18 cellular contexts compared by ENCODE assay signal in the genomic region with DNA sequence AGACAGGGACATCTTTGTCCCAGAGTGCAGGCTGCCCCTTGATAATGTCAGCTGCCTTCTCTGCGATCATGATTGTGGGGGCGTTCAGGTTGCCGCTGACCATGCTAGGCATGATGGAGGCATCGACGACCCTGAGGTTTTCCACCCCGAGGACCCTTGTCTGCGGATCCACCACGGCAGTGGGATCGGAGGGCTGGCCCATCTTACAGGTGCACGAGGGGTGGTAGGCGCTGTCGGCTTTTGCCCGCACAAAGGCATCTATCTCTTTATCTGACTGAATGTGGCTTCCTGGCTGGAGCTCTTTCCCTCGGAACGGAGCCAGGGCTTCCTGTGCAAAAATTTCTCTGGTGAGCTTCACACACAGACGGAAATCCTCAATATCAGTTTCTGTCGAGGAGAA. TPM values are rescaled to one million over a fixed set of nuclear protein-coding genes. Genes with fewer than 3 reads are reported as not detected.
"Had no signal": no experiment of that assay in that cellular context is flagged by ENCODE, and none has a peak within 500 bp of the region (broad histone marks: within the 10 kb centered on the region; RNA-seq: fewer than 3 reads in every experiment).

No MANE protein-coding gene starts in this region.

- H3K27me3 ChIP-seq: esophagus muscularis mucosa, transverse colon had no signal

- H3K9me3 ChIP-seq: esophagus muscularis mucosa, psoas muscle, transverse colon had no signal

- DNase-seq: activated B cell treated with CpG ODN at 0.5 μM for 24 hours; activated CD4-positive, alpha-beta T cell treated with anti-CD3 and anti-CD28 coated beads, Interleukin-2, amount 10 ng/mL, durations not matched to agents 24 days and 14 days; activated CD8-positive, alpha-beta memory T cell treated with anti-CD3 and anti-CD28 coated beads for 24 hours; activated naive CD4-positive, alpha-beta T cell treated with anti-CD3 and anti-CD28 coated beads for 36 hours; activated T-cell treated with anti-CD3 and anti-CD28 coated beads for 4 hours; hippocampal formation; kidney glomerular epithelial cell; mesendoderm; natural killer cell; nucleus accumbens; psoas muscle; SIG-M5; stimulated activated CD4-positive, alpha-beta T cell treated with anti-CD3 and anti-CD28 coated beads, Interleukin-1b, Interleukin-23, amount 100 ng/mL, for 48 hours; T-helper 17 cell; transverse colon had no signal

- H3K27ac ChIP-seq: esophagus muscularis mucosa, psoas muscle, transverse colon had no signal

- H3K4me1 ChIP-seq: esophagus muscularis mucosa, transverse colon had no signal

- H3K4me3 ChIP-seq: esophagus muscularis mucosa, psoas muscle, transverse colon had no signal

RNA-seq across cellular contexts. Expression of gene IL17RB, which starts 28.6 kb away (rescaled TPM):
- total RNA-seq: bronchial epithelial cell, glomerular endothelial cell had no signal
